In the genomic region with DNA sequence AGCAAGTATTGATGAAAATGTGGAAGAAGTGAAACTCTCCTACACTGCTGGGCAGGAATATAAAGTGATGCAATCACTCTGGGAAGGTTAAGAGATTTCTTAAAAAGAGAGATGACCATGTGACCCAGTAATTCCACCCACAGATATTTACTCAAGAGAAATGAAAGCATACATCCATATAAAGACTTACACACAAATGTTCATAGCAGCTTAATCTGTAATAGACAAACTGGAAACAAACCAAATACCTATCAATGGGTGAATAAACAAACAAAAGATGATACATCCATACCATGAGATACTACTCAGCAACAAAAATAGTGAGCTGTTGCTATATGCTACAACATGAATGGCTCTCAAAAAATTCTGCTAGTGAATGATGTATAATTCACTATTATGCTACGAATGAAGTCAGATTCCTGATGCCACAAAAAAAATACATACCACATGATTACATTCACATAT, we compare ENCODE assay signal across 14 cellular contexts.
A peak's percentile ranks its signal among the peaks of the same experiment; 100 is the strongest.
DNase-seq lines count a peak whose midpoint lies in the region; ATAC-seq, FAIRE-seq and TF ChIP-seq lines count a peak whose summit lies in the region.
"Had no signal": no experiment of that assay in that cellular context is flagged by ENCODE, and none has a peak within 500 bp of the region (broad histone marks: within the 10 kb centered on the region; RNA-seq: fewer than 3 reads in every experiment).

No MANE protein-coding gene starts in this region.

- H3K27ac Mint-ChIP-seq in osteocyte (ENCODE audit: unreplicated experiment) = peak overlapping the region; percentile 70
- H3K27ac Mint-ChIP-seq: nephron had no signal

- ATAC-seq in HG02852 (IDR thresholded peaks at IDR 0.05; ENCODE audit: unreplicated experiment) (no peak), GM19397 (IDR thresholded peaks at IDR 0.05; ENCODE audit: unreplicated experiment) (no peak)

- H3K27me3 Mint-ChIP-seq in osteocyte (ENCODE audit: unreplicated experiment) = no peaks in the 10 kb centered on the region

- peak overlapping the region; percentile 84 for H3K27ac ChIP-seq in epithelial cell of prostate

- TF ChIP-seq CTCF in osteocyte (IDR thresholded peaks at IDR 0.05) = no peak

- H3K4me3 Mint-ChIP-seq in osteocyte (ENCODE audit: unreplicated experiment) = no peak overlapping the region
- H3K4me3 Mint-ChIP-seq: nephron had no signal

- H3K4me1 Mint-ChIP-seq in osteocyte (ENCODE audit: unreplicated experiment) = peaks cover 48% of the 10 kb centered on the region

- FAIRE-seq in RCC 7860 (lab: Jason Lieb, UNC) = no peak
- FAIRE-seq: TTC549 had no signal

- peak; percentile 10 for DNase-seq in GM04504 (ENCODE audit: low read depth)
- peak; percentile 25 for DNase-seq in RCC 7860 (ENCODE audit: low spot score)
- DNase-seq in epithelial cell of prostate (ENCODE audit: low read depth, low spot score) = peak; percentile 88
- DNase-seq in osteocyte (ENCODE audit: extremely low spot score, unreplicated experiment) = no peak
- no peak for DNase-seq in GM19238 (ENCODE audit: insufficient read length, low spot score)
- DNase-seq in NCI-H146 (lab: John Stamatoyannopoulos, UW) = no peak
- DNase-seq: DMS153; islet precursor cell; NCI-H2029 treated with DMSO at 0.1 percent for 48 hours; stimulated activated CD4-positive, alpha-beta T cell treated with anti-CD3 and anti-CD28 coated beads, Interleukin-12 subunit alpha, Interleukin-12 subunit beta, amount 100 ng/mL, for 4 hours had no signal

- H3K36me3 Mint-ChIP-seq in osteocyte (ENCODE audit: unreplicated experiment) = no peaks in the 10 kb centered on the region

- H3K9me3 Mint-ChIP-seq in osteocyte (ENCODE audit: unreplicated experiment) = peaks cover 8% of the 10 kb centered on the region

Comparison
In these comparisons a context has a peak if more than half of its experiments do, and no peak if none do; other contexts are left out.
1. DNase-seq: peak in GM04504 (single experiment), RCC 7860 (single experiment) and epithelial cell of prostate (single experiment); none in osteocyte (single experiment), GM19238 (single experiment) and NCI-H146 (single experiment).